Comparison of ENCODE assay signal across 8 cellular contexts in the genomic region with DNA sequence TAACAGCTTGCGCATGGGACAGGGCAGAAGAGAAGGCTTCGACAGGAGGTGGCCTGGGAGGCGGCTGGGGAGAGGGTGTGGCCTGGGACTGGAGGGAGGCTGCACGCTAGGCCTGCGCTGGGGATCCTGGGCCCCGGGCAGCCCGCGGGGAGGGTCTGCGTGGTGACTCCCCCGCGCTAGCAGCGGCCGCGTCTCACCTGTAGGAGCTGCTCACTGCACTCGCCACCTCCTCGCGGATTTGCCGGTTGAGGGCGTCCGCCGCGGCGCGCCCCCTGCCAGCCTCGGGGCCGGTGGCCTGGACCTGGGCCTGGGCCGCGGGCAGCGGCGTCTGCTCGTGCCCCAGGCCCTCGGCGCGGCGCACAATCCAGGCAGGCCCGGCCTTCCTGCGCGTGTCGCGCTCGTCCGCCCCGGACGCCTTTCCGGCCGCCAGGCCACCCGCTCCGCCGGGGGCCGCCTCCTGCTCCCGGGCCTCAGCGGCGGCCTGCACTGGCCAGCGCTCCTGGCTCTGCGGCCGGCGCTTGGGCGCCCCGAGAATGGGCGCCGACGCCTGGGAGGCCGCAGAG. TPM values are rescaled to one million over a fixed set of nuclear protein-coding genes. Genes with fewer than 3 reads are reported as not detected.
DNase-seq lines count a peak whose midpoint lies in the region; ATAC-seq and TF ChIP-seq lines count a peak whose summit lies in the region.

No MANE protein-coding gene starts in this region.

- H3K36me3 ChIP-seq in NT2/D1 (ENCODE audit: insufficient read depth, insufficient read length, low read length) (no peaks in the 10 kb centered on the region), right lobe of liver (no peaks in the 10 kb centered on the region), testis (ENCODE audit: low read depth, missing control alignments) (no peaks in the 10 kb centered on the region)

- TF ChIP-seq CTCF in right lobe of liver (IDR thresholded peaks at IDR 0.05) (no peak), testis (IDR thresholded peaks at IDR 0.05) (no peak)

- H3K27me3 ChIP-seq in NT2/D1 (ENCODE audit: insufficient read depth, insufficient read length) (peaks cover 83% of the 10 kb centered on the region), right lobe of liver (peaks cover 0 to 14% of the 10 kb centered on the region in 2 donors), testis (no peaks in the 10 kb centered on the region)

- peaks cover 20% of the 10 kb centered on the region for H3K4me1 Mint-ChIP-seq in dendritic cell treated with granulocyte-macrophage colony-stimulating factor and Interleukin-4, amounts not matched to agents 40 ng/mL and 50 ng/mL, for 4 days (ENCODE audit: low read depth)

- intact Hi-C loops in dendritic cell treated with granulocyte-macrophage colony-stimulating factor and Interleukin-4, amounts not matched to agents 40 ng/mL and 50 ng/mL, for 4 days (cut with micrococcal nuclease), result loop anchor here (10.0 kb wide), 1 partner anchor 73 kb away; no protein-coding TSS in a partner anchor
- intact Hi-C loops in right lobe of liver (cut with DNase I) (no loop called here), testis (cut with DNase I; ENCODE audit: low total_unique reads) (no loop called here)

- H3K9me3 ChIP-seq in NT2/D1 (ENCODE audit: insufficient read depth, low read length) (no peaks in the 10 kb centered on the region), right lobe of liver (no peaks in the 10 kb centered on the region), testis (no peaks in the 10 kb centered on the region)

- peaks cover 6% of the 10 kb centered on the region for H3K4me1 ChIP-seq in NT2/D1 (ENCODE audit: insufficient read depth, insufficient read length)
- peaks cover 0 to 19% (median 3%) of the 10 kb centered on the region in 4 donors for H3K4me1 ChIP-seq in right lobe of liver
- peaks cover 9% of the 10 kb centered on the region for H3K4me1 ChIP-seq in testis

- peak; percentile 19 for DNase-seq in activated T-cell treated with anti-CD3 and anti-CD28 coated beads, Interleukin-2, amount 50 U/mL, for 1 hour
- DNase-seq in activated T-cell treated with anti-CD3 and anti-CD28 coated beads for 4 hours (no peak), NT2/D1 (ENCODE audit: low read depth, low spot score) (no peak), right lobe of liver (peak in 1 of 3 donors; percentile 34), testis (peak; percentile 52)

- no peak overlapping the region for H3K9ac ChIP-seq in NT2/D1 (ENCODE audit: insufficient read length, low read depth)

- H3K36me3 Mint-ChIP-seq in dendritic cell treated with granulocyte-macrophage colony-stimulating factor and Interleukin-4, amounts not matched to agents 40 ng/mL and 50 ng/mL, for 4 days (ENCODE audit: low read depth), result no peaks in the 10 kb centered on the region

- H3K27ac ChIP-seq in right lobe of liver (no peak overlapping the region), testis (peak overlapping the region in 1 of 2 donors; percentile 71)

- H3K27ac Mint-ChIP-seq in dendritic cell treated with granulocyte-macrophage colony-stimulating factor and Interleukin-4, amounts not matched to agents 40 ng/mL and 50 ng/mL, for 4 days, result no peak overlapping the region

- peaks cover 83% of the 10 kb centered on the region for H3K27me3 Mint-ChIP-seq in dendritic cell treated with granulocyte-macrophage colony-stimulating factor and Interleukin-4, amounts not matched to agents 40 ng/mL and 50 ng/mL, for 4 days

- H3K4me3 ChIP-seq in NT2/D1 (ENCODE audit: insufficient read length, low read depth) (peak overlapping the region; percentile 45), right lobe of liver (peak overlapping the region; percentile 47 to 55 (median 54)), testis (peak overlapping the region; percentile 62 to 67)

- ATAC-seq in right lobe of liver (peak; percentile 67 to 72 (median 70)), HG03520 (IDR thresholded peaks at IDR 0.05; ENCODE audit: unreplicated experiment) (no peak), GM21381 (IDR thresholded peaks at IDR 0.05; ENCODE audit: unreplicated experiment) (no peak)

- H3K4me3 Mint-ChIP-seq in dendritic cell treated with granulocyte-macrophage colony-stimulating factor and Interleukin-4, amounts not matched to agents 40 ng/mL and 50 ng/mL, for 4 days, result peak overlapping the region; percentile 50

- peaks cover 2% of the 10 kb centered on the region for H3K9me3 Mint-ChIP-seq in dendritic cell treated with granulocyte-macrophage colony-stimulating factor and Interleukin-4, amounts not matched to agents 40 ng/mL and 50 ng/mL, for 4 days

- TF ChIP-seq POLR2A in right lobe of liver (IDR thresholded peaks at IDR 0.05) (no peak), testis (IDR thresholded peaks at IDR 0.05) (no peak)

- 18% methylated on average over 3 of the region's 63 CpGs for WGBS in right lobe of liver (ENCODE audit: insufficient coverage, low coverage, low lambda C conversion rate, missing lambda C conversion rate)
- 7% methylated on average over 7 to 26 of the region's 63 CpGs for WGBS in testis, 2 donors

RNA-seq across cellular contexts. Expression of a gene that starts 1.5 kb away (rescaled TPM):
- total RNA-seq in right lobe of liver, result under 1 TPM; 0.26 to 0.86 (median 0.58) TPM
- 10 to 100 TPM; 17.8 to 23.8 TPM for total RNA-seq in testis
- 38.1 TPM for polyA plus RNA-seq in testis (ENCODE audit: insufficient read depth, low read depth, low replicate concordance)

RNA-seq across cellular contexts. Expression of a gene that starts 50.3 kb away (rescaled TPM):
- total RNA-seq in right lobe of liver (100 to 1,000 TPM in 3 of 6 experiments, 10 to 100 TPM in 3; 24.3 to 164 (median 100) TPM), testis (under 1 TPM; 0.19 to 0.31 TPM)
- polyA plus RNA-seq in testis (ENCODE audit: insufficient read depth, low read depth, low replicate concordance), result 0.24 TPM

Comparison
In these comparisons a context has a peak if more than half of its experiments do, and no peak if none do; other contexts are left out.
1. DNase-seq: peak in activated T-cell treated with anti-CD3 and anti-CD28 coated beads, Interleukin-2, amount 50 U/mL, for 1 hour (single experiment) and testis (single experiment); none in activated T-cell treated with anti-CD3 and anti-CD28 coated beads for 4 hours (single experiment) and NT2/D1 (single experiment).
2. ATAC-seq: peak in right lobe of liver (4 of 4); none in HG03520 (single experiment) and GM21381 (single experiment).
3. RNA of a gene that starts 1.5 kb away (total RNA-seq): 17.8 to 23.8 TPM in testis; 0.26 to 0.86 TPM in right lobe of liver; every median in the first group is over 10 times any median in the second.
4. RNA of a gene that starts 50.3 kb away (total RNA-seq): 24.3 to 164 TPM in right lobe of liver; 0.19 to 0.31 TPM in testis; every median in the first group is over 10 times any median in the second.
5. Peak in every context shown above with its lines, with median percentiles within 50 percentile points of each other: H3K4me3 ChIP-seq.